Comparison of ENCODE assay signal across 11 cellular contexts in the genomic region with DNA sequence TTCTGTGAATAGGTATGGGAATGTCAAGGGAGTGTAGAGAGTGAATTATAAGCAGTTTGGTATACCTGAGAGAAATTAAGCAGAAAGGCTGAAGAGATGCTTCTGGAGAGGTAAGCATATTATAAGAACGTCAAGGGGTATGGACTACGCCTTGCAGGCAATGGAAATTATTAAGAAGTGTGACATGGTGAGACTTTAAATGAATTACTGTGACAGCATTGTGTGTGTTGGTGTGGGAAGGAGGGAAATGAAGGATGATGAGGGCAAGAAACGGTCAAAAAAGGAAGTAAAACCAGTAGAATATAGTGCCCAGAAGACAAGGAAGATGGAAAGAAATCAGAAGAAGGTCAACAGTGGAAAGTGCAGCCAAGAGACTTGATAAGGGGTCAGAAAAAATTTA. TPM values are rescaled to one million over a fixed set of nuclear protein-coding genes. Genes with fewer than 3 reads are reported as not detected.
"Had no signal": no experiment of that assay in that cellular context is flagged by ENCODE, and none has a peak within 500 bp of the region (broad histone marks: within the 10 kb centered on the region; RNA-seq: fewer than 3 reads in every experiment).

No MANE protein-coding gene starts in this region.

- H3K36me3 ChIP-seq: HAP-1 had no signal

- H3K9me3 Mint-ChIP-seq: GM23338, IgD-negative memory B cell had no signal

- H3K4me3 Mint-ChIP-seq: GM23338, HFFc6, IgD-negative memory B cell had no signal

- H3K36me3 Mint-ChIP-seq: IgD-negative memory B cell had no signal

- H3K27ac ChIP-seq: KMS-11 had no signal

- ATAC-seq: GM23338, HCT116, HepG2 had no signal

- H3K27me3 Mint-ChIP-seq: IgD-negative memory B cell had no signal

- FAIRE-seq: HepG2 had no signal

- H3K4me3 ChIP-seq: GM23338, HAP-1 had no signal

- H3K9ac ChIP-seq: KMS-11 had no signal

- H3K4me1 ChIP-seq: HAP-1 had no signal

- H3K9me3 ChIP-seq: HAP-1 had no signal

- H3K27ac Mint-ChIP-seq: GM23338, HFFc6, IgD-negative memory B cell had no signal

- H2AFZ ChIP-seq: GM23338 had no signal

- DNase-seq: H7, HFFc6, KBM-7 had no signal

- H3K4me2 ChIP-seq: GM23338, KMS-11 had no signal

RNA-seq across cellular contexts. Expression of a gene that starts 5.9 kb away (rescaled TPM):
- total RNA-seq: H4, HepG2, HFFc6, HT-29 had no signal
- polyA plus RNA-seq: HepG2 had no signal
